In the genomic region with DNA sequence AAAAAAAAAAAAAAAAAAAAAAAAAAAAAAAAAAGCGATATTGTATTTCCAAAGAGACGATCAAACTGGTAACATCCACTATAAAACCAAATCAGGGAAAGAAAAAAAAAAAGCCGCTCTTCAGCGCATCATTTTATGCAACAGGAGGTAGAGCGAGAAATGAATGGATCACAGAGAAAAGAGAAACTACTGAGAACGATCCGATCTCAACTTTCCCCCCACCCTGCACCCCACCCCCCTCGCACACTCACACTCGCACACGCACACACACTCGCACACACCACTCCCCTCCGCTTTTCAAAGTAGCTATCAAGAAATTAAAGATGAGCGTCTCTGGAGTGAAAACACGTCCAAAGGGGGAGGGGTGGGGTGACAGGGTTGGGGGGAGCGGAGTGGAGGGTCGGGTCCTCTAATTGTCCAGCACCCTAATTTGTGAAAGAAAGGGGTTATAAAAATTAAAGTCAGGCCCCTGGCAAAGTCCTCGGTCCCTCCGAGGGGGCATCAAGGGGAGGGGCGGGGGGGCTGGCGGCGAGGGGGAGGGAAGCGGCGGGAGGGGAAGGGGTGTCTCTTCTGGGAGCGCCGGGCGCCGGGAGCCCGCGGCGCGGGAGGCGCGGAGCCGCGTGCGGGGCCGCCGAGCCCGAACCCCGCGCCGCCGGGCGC, we compare ENCODE assay signal across 1 cellular context.
TF ChIP-seq lines count a peak whose summit lies in the region.

No MANE protein-coding gene starts in this region.

TF ChIP-seq in WTC11, 78 proteins besides CTCF, POLR2A, EP300 and RAD21 (continued from another document):
- TF ChIP-seq, protein P1, sequence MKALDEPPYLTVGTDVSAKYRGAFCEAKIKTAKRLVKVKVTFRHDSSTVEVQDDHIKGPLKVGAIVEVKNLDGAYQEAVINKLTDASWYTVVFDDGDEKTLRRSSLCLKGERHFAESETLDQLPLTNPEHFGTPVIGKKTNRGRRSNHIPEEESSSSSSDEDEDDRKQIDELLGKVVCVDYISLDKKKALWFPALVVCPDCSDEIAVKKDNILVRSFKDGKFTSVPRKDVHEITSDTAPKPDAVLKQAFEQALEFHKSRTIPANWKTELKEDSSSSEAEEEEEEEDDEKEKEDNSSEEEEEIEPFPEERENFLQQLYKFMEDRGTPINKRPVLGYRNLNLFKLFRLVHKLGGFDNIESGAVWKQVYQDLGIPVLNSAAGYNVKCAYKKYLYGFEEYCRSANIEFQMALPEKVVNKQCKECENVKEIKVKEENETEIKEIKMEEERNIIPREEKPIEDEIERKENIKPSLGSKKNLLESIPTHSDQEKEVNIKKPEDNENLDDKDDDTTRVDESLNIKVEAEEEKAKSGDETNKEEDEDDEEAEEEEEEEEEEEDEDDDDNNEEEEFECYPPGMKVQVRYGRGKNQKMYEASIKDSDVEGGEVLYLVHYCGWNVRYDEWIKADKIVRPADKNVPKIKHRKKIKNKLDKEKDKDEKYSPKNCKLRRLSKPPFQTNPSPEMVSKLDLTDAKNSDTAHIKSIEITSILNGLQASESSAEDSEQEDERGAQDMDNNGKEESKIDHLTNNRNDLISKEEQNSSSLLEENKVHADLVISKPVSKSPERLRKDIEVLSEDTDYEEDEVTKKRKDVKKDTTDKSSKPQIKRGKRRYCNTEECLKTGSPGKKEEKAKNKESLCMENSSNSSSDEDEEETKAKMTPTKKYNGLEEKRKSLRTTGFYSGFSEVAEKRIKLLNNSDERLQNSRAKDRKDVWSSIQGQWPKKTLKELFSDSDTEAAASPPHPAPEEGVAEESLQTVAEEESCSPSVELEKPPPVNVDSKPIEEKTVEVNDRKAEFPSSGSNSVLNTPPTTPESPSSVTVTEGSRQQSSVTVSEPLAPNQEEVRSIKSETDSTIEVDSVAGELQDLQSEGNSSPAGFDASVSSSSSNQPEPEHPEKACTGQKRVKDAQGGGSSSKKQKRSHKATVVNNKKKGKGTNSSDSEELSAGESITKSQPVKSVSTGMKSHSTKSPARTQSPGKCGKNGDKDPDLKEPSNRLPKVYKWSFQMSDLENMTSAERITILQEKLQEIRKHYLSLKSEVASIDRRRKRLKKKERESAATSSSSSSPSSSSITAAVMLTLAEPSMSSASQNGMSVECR (CRISPR knock-in tag; IDR thresholded peaks at IDR 0.05; ENCODE audit: borderline replicate concordance), result no peak
